In genomic region chr20:57246008-57246407, GRCh38 we compare ENCODE assay signal across 23 cellular contexts. TPM values are rescaled to one million over a fixed set of nuclear protein-coding genes. Genes with fewer than 3 reads are reported as not detected.
"Had no signal": no experiment of that assay in that cellular context is flagged by ENCODE, and none has a peak within 500 bp of the region (broad histone marks: within the 10 kb centered on the region; RNA-seq: fewer than 3 reads in every experiment).

No MANE protein-coding gene starts in this region.

- H3K27ac Mint-ChIP-seq: activated B cell treated with CpG ODN at 0.5 μM for 24 hours; activated CD4-positive, alpha-beta T cell treated with anti-CD3 and anti-CD28 coated beads, Interleukin-2, amount 10 ng/mL, durations not matched to agents 24 days and 14 days; activated CD8-positive, alpha-beta memory T cell treated with anti-CD3 and anti-CD28 coated beads, Interleukin-2, amount 10 ng/mL, durations not matched to agents 7 days and 5 days; activated naive CD4-positive, alpha-beta T cell treated with anti-CD3 and anti-CD28 coated beads, Interleukin-2, amount 50 U/mL, for 72 hours; activated naive CD8-positive, alpha-beta T cell treated with anti-CD3 and anti-CD28 coated beads, Interleukin-2, amount 50 U/mL, for 24 hours; activated T-cell treated with anti-CD3 and anti-CD28 coated beads, Interleukin-2, amount 50 U/mL, for 24 hours; activated T-helper 1 cell treated with anti-CD3 and anti-CD28 coated beads, Interleukin-12 subunit alpha, Interleukin-12 subunit beta, Interleukin-2, Interleukin-4 antibody, amounts not matched to agents 30 ng/mL and 10 ng/mL and 1 ng/mL, durations not matched to agents 14 hours and 24 hours and 36 hours; T-helper 1 cell treated with Interleukin-12 subunit alpha and Interleukin-12 subunit beta and Interleukin-4 antibody, amounts not matched to agents 30 μg/mL and 1 μg/mL, for 36 hours had no signal

- H3K4me1 Mint-ChIP-seq: activated B cell treated with CpG ODN at 0.5 μM for 24 hours had no signal

- H3K4me3 ChIP-seq: ascending aorta, body of pancreas, PC-9 had no signal

- H3K9me3 ChIP-seq: ascending aorta, body of pancreas had no signal

- H3K27me3 ChIP-seq: ascending aorta, body of pancreas had no signal

- H3K36me3 Mint-ChIP-seq: activated CD8-positive, alpha-beta memory T cell treated with anti-CD3 and anti-CD28 coated beads, Interleukin-2, amount 10 ng/mL, durations not matched to agents 7 days and 5 days; activated naive CD4-positive, alpha-beta T cell treated with anti-CD3 and anti-CD28 coated beads, Interleukin-2, amount 50 U/mL, for 72 hours had no signal

- H3K9me3 Mint-ChIP-seq: activated naive CD4-positive, alpha-beta T cell treated with anti-CD3 and anti-CD28 coated beads, Interleukin-2, amount 50 U/mL, for 72 hours; activated naive CD8-positive, alpha-beta T cell treated with anti-CD3 and anti-CD28 coated beads, Interleukin-2, amount 50 U/mL, for 24 hours; activated T-cell treated with anti-CD3 and anti-CD28 coated beads, Interleukin-2, amount 50 U/mL, for 24 hours; activated T-helper 1 cell treated with anti-CD3 and anti-CD28 coated beads, Interleukin-12 subunit alpha, Interleukin-12 subunit beta, Interleukin-2, Interleukin-4 antibody, amounts not matched to agents 30 ng/mL and 10 ng/mL and 1 ng/mL, durations not matched to agents 14 hours and 24 hours and 36 hours; T-helper 1 cell treated with Interleukin-12 subunit alpha and Interleukin-12 subunit beta and Interleukin-4 antibody, amounts not matched to agents 30 μg/mL and 1 μg/mL, for 36 hours had no signal

- H3K36me3 ChIP-seq: ascending aorta had no signal

- H3K27me3 Mint-ChIP-seq: activated CD4-positive, alpha-beta T cell treated with anti-CD3 and anti-CD28 coated beads, Interleukin-2, amount 10 ng/mL, durations not matched to agents 24 days and 14 days had no signal

- H3K4me1 ChIP-seq: ascending aorta, body of pancreas had no signal

- ATAC-seq: activated CD8-positive, alpha-beta memory T cell treated with anti-CD3 and anti-CD28 coated beads, Interleukin-2, amount 10 ng/mL, durations not matched to agents 7 days and 5 days; activated naive CD4-positive, alpha-beta T cell treated with anti-CD3 and anti-CD28 coated beads, Interleukin-2, amount 50 U/mL, for 72 hours; activated naive CD8-positive, alpha-beta T cell treated with anti-CD3 and anti-CD28 coated beads, Interleukin-2, amount 50 U/mL, for 24 hours; body of pancreas had no signal

- DNase-seq: activated B cell treated with CpG ODN at 0.5 μM for 24 hours; activated CD4-positive, alpha-beta T cell treated with anti-CD3 and anti-CD28 coated beads for 1 hour; activated CD4-positive, alpha-beta T cell treated with anti-CD3 and anti-CD28 coated beads, Interleukin-2, amount 10 ng/mL, durations not matched to agents 24 days and 14 days; activated CD4-positive, alpha-beta T cell treated with anti-CD3 and anti-CD28 coated beads, Interleukin-2, amount 50 U/mL, for 48 hours; activated CD8-positive, alpha-beta memory T cell treated with anti-CD3 and anti-CD28 coated beads, Interleukin-2, amount 10 ng/mL, durations not matched to agents 7 days and 5 days; activated effector memory CD4-positive, alpha-beta T cell treated with Interleukin-2 at 50 U/mL for 16 hours; activated naive CD4-positive, alpha-beta T cell; activated naive CD8-positive, alpha-beta T cell treated with anti-CD3 and anti-CD28 coated beads, Interleukin-2, amount 50 U/mL, for 24 hours; activated T-cell treated with anti-CD3 and anti-CD28 coated beads, Interleukin-2, amount 50 U/mL, for 24 hours; amniotic stem cell; body of pancreas; Kasumi-1; KBM-7; NCI-H1930; NCI-H510A treated with DMSO at 0.1 percent for 48 hours; NCI-H69; PC-9; SHP77 treated with DMSO at 0.1 percent for 48 hours; T-helper 9 cell had no signal

- H3K27ac ChIP-seq: ascending aorta, body of pancreas, PC-9 had no signal

- H3K4me3 Mint-ChIP-seq: activated B cell treated with CpG ODN at 0.5 μM for 24 hours; activated CD4-positive, alpha-beta T cell treated with anti-CD3 and anti-CD28 coated beads, Interleukin-2, amount 10 ng/mL, durations not matched to agents 24 days and 14 days; activated CD8-positive, alpha-beta memory T cell treated with anti-CD3 and anti-CD28 coated beads, Interleukin-2, amount 10 ng/mL, durations not matched to agents 7 days and 5 days; activated naive CD8-positive, alpha-beta T cell treated with anti-CD3 and anti-CD28 coated beads, Interleukin-2, amount 50 U/mL, for 24 hours; activated T-cell treated with anti-CD3 and anti-CD28 coated beads, Interleukin-2, amount 50 U/mL, for 24 hours; activated T-helper 1 cell treated with anti-CD3 and anti-CD28 coated beads, Interleukin-12 subunit alpha, Interleukin-12 subunit beta, Interleukin-2, Interleukin-4 antibody, amounts not matched to agents 30 ng/mL and 10 ng/mL and 1 ng/mL, durations not matched to agents 14 hours and 24 hours and 36 hours; T-helper 1 cell treated with Interleukin-12 subunit alpha and Interleukin-12 subunit beta and Interleukin-4 antibody, amounts not matched to agents 30 μg/mL and 1 μg/mL, for 36 hours had no signal

RNA-seq across cellular contexts. Expression of gene BMP7, which starts 20.4 kb away (rescaled TPM):
- total RNA-seq: activated B cell treated with CpG ODN at 0.5 μM for 24 hours; activated CD8-positive, alpha-beta memory T cell treated with anti-CD3 and anti-CD28 coated beads, Interleukin-2, amount 10 ng/mL, durations not matched to agents 7 days and 5 days; activated naive CD4-positive, alpha-beta T cell treated with anti-CD3 and anti-CD28 coated beads, Interleukin-2, amount 50 U/mL, for 72 hours; ascending aorta had no signal
